20 cellular contexts compared by ENCODE assay signal in genomic region chr6:140401666-140402255, GRCh38.
DNase-seq lines count a peak whose midpoint lies in the region; ATAC-seq, FAIRE-seq and TF ChIP-seq lines count a peak whose summit lies in the region.
"Had no signal": no experiment of that assay in that cellular context is flagged by ENCODE, and none has a peak within 500 bp of the region (broad histone marks: within the 10 kb centered on the region; RNA-seq: fewer than 3 reads in every experiment).

No MANE protein-coding gene starts in this region.

- H3K27ac ChIP-seq in breast epithelium (no peak overlapping the region), testis (no peak overlapping the region)
- H3K27ac ChIP-seq: 22Rv1, cardiac muscle cell, upper lobe of left lung had no signal

- POLR2A ChIA-PET in MCF 10A (lab: Yijun Ruan, JAX) = no interaction called here

- H3K36me3 ChIP-seq in breast epithelium (no peaks in the 10 kb centered on the region), kidney epithelial cell (ENCODE audit: control insufficient read depth, insufficient read depth, low read length) (no peaks in the 10 kb centered on the region), testis (ENCODE audit: low read depth, missing control alignments) (no peaks in the 10 kb centered on the region)
- H3K36me3 ChIP-seq: cardiac muscle cell, upper lobe of left lung had no signal

- H3K4me1 ChIP-seq in breast epithelium = no peaks in the 10 kb centered on the region
- H3K4me1 ChIP-seq in testis = no peaks in the 10 kb centered on the region
- H3K4me1 ChIP-seq: upper lobe of left lung had no signal

- no peaks in the 10 kb centered on the region for H3K27me3 Mint-ChIP-seq in MCF 10A (ENCODE audit: insufficient read depth, unreplicated experiment)
- H3K27me3 Mint-ChIP-seq: activated B cell treated with CpG ODN at 0.5 μM for 24 hours; naive thymus-derived CD8-positive, alpha-beta T cell had no signal

- H3K4me3 ChIP-seq in breast epithelium (no peak overlapping the region), kidney epithelial cell (ENCODE audit: low read depth, low read length) (no peak overlapping the region), testis (no peak overlapping the region)
- H3K4me3 ChIP-seq: cardiac muscle cell, upper lobe of left lung had no signal

- CTCF ChIA-PET in MCF 10A (lab: Yijun Ruan, JAX) = no interaction called here

- peak overlapping the region; percentile 20 for H3K27ac Mint-ChIP-seq in MCF 10A (ENCODE audit: low read depth, unreplicated experiment)
- H3K27ac Mint-ChIP-seq: activated B cell treated with CpG ODN at 0.5 μM for 24 hours; activated naive CD8-positive, alpha-beta T cell; naive thymus-derived CD8-positive, alpha-beta T cell had no signal

- WGBS in testis, 2 donors = 62 to 73% methylated on average over 2 of the region's 2 CpGs

- no peak for ATAC-seq in GM19035 (IDR thresholded peaks at IDR 0.05; ENCODE audit: unreplicated experiment)
- ATAC-seq: left ventricle myocardium superior; naive thymus-derived CD8-positive, alpha-beta T cell; stimulated activated naive CD8-positive, alpha-beta T cell treated with anti-CD3 and anti-CD28 coated beads, Interleukin-15, Interleukin-2, amounts not matched to agents 100 U/mL and 50 U/mL, for 24 hours had no signal

- H3K9me3 Mint-ChIP-seq in MCF 10A (ENCODE audit: unreplicated experiment) = peaks cover 7% of the 10 kb centered on the region

- H3K4me3 Mint-ChIP-seq in MCF 10A (ENCODE audit: unreplicated experiment) = no peak overlapping the region
- H3K4me3 Mint-ChIP-seq: activated B cell treated with CpG ODN at 0.5 μM for 24 hours; activated naive CD8-positive, alpha-beta T cell; naive thymus-derived CD8-positive, alpha-beta T cell had no signal

- intact Hi-C loops in MCF 10A (cut with micrococcal nuclease) (no loop called here), breast epithelium (cut with DNase I; ENCODE audit: low total_unique reads) (no loop called here), testis (cut with DNase I; ENCODE audit: low total_unique reads) (no loop called here)

- no peak for TF ChIP-seq POLR2A in breast epithelium (IDR thresholded peaks at IDR 0.05)
- TF ChIP-seq POLR2A in testis (IDR thresholded peaks at IDR 0.05) = no peak

- H3K9me3 ChIP-seq in breast epithelium (no peaks in the 10 kb centered on the region), testis (no peaks in the 10 kb centered on the region)

- no peak for FAIRE-seq in urothelium cell line (lab: Jason Lieb, UNC)

- TF ChIP-seq CTCF in MCF 10A (IDR thresholded peaks at IDR 0.05; ENCODE audit: unreplicated experiment) (no peak), breast epithelium (IDR thresholded peaks at IDR 0.05) (no peak), kidney epithelial cell (IDR thresholded peaks at IDR 0.05; ENCODE audit: insufficient read depth, low read length, poor library complexity, severe bottlenecking) (no peak), testis (IDR thresholded peaks at IDR 0.05) (no peak)

- peaks cover 8% of the 10 kb centered on the region for H3K4me1 Mint-ChIP-seq in MCF 10A (ENCODE audit: insufficient read depth, unreplicated experiment)
- H3K4me1 Mint-ChIP-seq: activated B cell treated with CpG ODN at 0.5 μM for 24 hours; naive thymus-derived CD8-positive, alpha-beta T cell had no signal

- no peaks in the 10 kb centered on the region for H3K36me3 Mint-ChIP-seq in MCF 10A (ENCODE audit: insufficient read depth, unreplicated experiment)
- H3K36me3 Mint-ChIP-seq: activated naive CD8-positive, alpha-beta T cell; naive thymus-derived CD8-positive, alpha-beta T cell had no signal

- DNase-seq in MCF 10A (ENCODE audit: unreplicated experiment) (no peak), breast epithelium (ENCODE audit: low spot score in 2 of 2) (no peak), amniotic epithelial cell (ENCODE audit: low read depth) (peak; percentile 27), kidney epithelial cell (ENCODE audit: low read depth) (peak; percentile 5), urothelium cell line (ENCODE audit: low spot score) (peak; percentile 7), testis (no peak), hypothalamus (lab: John Stamatoyannopoulos, UW) (no peak)
- DNase-seq: activated B cell treated with CpG ODN at 0.5 μM for 24 hours; activated CD8-positive, alpha-beta memory T cell treated with anti-CD3 and anti-CD28 coated beads for 24 hours; DMS153; effector CD8-positive, alpha-beta T cell; left ventricle myocardium superior; naive thymus-derived CD8-positive, alpha-beta T cell; stimulated activated CD4-positive, alpha-beta T cell treated with anti-CD3 and anti-CD28 coated beads, Interleukin-15, amount 100 ng/mL, for 24 hours; stimulated activated naive CD8-positive, alpha-beta T cell treated with anti-CD3 and anti-CD28 coated beads, Interleukin-15, Interleukin-2, amounts not matched to agents 100 U/mL and 50 U/mL, for 24 hours; upper lobe of left lung had no signal

- no peaks in the 10 kb centered on the region for H3K27me3 ChIP-seq in breast epithelium
- H3K27me3 ChIP-seq in kidney epithelial cell (ENCODE audit: control insufficient read depth, insufficient read depth, low read length) = no peaks in the 10 kb centered on the region
- no peaks in the 10 kb centered on the region for H3K27me3 ChIP-seq in testis
- H3K27me3 ChIP-seq: cardiac muscle cell, upper lobe of left lung had no signal

- no TSS peak for BruUV-seq in MCF 10A (replicated peaks; lab: Mats Ljungman, UMichigan)

Comparison
In these comparisons a context has a peak if more than half of its experiments do, and no peak if none do; other contexts are left out.
1. DNase-seq: peak in amniotic epithelial cell (single experiment), kidney epithelial cell (single experiment) and urothelium cell line (single experiment); none in MCF 10A (single experiment), breast epithelium (0 of 2), testis (single experiment) and hypothalamus (0 of 51).